In genomic region chr5:10579537-10580521, GRCh38 we compare ENCODE assay signal across 1 cellular context.
TF ChIP-seq lines count a peak whose summit lies in the region.

No MANE protein-coding gene starts in this region.

TF ChIP-seq in GM12878, 131 proteins besides CTCF, POLR2A, EP300 and RAD21 (continued from another document):
- TF ChIP-seq, protein P1, sequence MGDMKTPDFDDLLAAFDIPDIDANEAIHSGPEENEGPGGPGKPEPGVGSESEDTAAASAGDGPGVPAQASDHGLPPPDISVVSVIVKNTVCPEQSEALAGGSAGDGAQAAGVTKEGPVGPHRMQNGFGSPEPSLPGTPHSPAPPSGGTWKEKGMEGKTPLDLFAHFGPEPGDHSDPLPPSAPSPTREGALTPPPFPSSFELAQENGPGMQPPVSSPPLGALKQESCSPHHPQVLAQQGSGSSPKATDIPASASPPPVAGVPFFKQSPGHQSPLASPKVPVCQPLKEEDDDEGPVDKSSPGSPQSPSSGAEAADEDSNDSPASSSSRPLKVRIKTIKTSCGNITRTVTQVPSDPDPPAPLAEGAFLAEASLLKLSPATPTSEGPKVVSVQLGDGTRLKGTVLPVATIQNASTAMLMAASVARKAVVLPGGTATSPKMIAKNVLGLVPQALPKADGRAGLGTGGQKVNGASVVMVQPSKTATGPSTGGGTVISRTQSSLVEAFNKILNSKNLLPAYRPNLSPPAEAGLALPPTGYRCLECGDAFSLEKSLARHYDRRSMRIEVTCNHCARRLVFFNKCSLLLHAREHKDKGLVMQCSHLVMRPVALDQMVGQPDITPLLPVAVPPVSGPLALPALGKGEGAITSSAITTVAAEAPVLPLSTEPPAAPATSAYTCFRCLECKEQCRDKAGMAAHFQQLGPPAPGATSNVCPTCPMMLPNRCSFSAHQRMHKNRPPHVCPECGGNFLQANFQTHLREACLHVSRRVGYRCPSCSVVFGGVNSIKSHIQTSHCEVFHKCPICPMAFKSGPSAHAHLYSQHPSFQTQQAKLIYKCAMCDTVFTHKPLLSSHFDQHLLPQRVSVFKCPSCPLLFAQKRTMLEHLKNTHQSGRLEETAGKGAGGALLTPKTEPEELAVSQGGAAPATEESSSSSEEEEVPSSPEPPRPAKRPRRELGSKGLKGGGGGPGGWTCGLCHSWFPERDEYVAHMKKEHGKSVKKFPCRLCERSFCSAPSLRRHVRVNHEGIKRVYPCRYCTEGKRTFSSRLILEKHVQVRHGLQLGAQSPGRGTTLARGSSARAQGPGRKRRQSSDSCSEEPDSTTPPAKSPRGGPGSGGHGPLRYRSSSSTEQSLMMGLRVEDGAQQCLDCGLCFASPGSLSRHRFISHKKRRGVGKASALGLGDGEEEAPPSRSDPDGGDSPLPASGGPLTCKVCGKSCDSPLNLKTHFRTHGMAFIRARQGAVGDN (IDR thresholded peaks at IDR 0.05) = no peak
- no peak for TF ChIP-seq GABPA (IDR thresholded peaks at IDR 0.05; ENCODE audit: low read depth)
- peak; percentile 30; the same call in 1 of the 2 replicates for TF ChIP-seq NBN (IDR thresholded peaks at IDR 0.05)
- peak; percentile 50; the same call in 1 of the 2 replicates for TF ChIP-seq ZNF384 (IDR thresholded peaks at IDR 0.05; ENCODE audit: borderline replicate concordance, low read depth, low read length)
- TF ChIP-seq, protein P2, sequence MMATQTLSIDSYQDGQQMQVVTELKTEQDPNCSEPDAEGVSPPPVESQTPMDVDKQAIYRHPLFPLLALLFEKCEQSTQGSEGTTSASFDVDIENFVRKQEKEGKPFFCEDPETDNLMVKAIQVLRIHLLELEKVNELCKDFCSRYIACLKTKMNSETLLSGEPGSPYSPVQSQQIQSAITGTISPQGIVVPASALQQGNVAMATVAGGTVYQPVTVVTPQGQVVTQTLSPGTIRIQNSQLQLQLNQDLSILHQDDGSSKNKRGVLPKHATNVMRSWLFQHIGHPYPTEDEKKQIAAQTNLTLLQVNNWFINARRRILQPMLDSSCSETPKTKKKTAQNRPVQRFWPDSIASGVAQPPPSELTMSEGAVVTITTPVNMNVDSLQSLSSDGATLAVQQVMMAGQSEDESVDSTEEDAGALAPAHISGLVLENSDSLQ (IDR thresholded peaks at IDR 0.05) = peak; percentile 45
